9 cellular contexts compared by ENCODE assay signal in genomic region chr1:42950146-42950480, GRCh38. TPM values are rescaled to one million over a fixed set of nuclear protein-coding genes. Genes with fewer than 3 reads are reported as not detected.
A peak's percentile ranks its signal among the peaks of the same experiment; 100 is the strongest.
DNase-seq lines count a peak whose midpoint lies in the region; ATAC-seq and TF ChIP-seq lines count a peak whose summit lies in the region.
"Had no signal": no experiment of that assay in that cellular context is flagged by ENCODE, and none has a peak within 500 bp of the region (broad histone marks: within the 10 kb centered on the region; RNA-seq: fewer than 3 reads in every experiment).

No MANE protein-coding gene starts in this region.

- ATAC-seq in GM18868 (IDR thresholded peaks at IDR 0.05; ENCODE audit: unreplicated experiment), result no peak

- no peaks in the 10 kb centered on the region for H3K27me3 ChIP-seq in SK-N-SH (ENCODE audit: insufficient read depth)

- peak overlapping the region; percentile 84 to 91 for H3K27ac ChIP-seq in SK-N-SH (ENCODE audit: low read depth in 2 of 2, low read length in 1 of 2)

- H3K27me3 Mint-ChIP-seq in endothelial cell (ENCODE audit: unreplicated experiment), result peaks cover 2% of the 10 kb centered on the region

- TF ChIP-seq RAD21 in SK-N-SH (IDR thresholded peaks at IDR 0.05; ENCODE audit: low read length), result no peak

- H3K9me2 ChIP-seq in SK-N-SH, result no peaks in the 10 kb centered on the region

- peaks cover 3 to 10% of the 10 kb centered on the region in 2 experiments for H3K36me3 ChIP-seq in SK-N-SH (replicated peaks in 1 of 2; ENCODE audit: control insufficient read depth in 1 of 2, insufficient read depth in 2 of 2, low read length in 1 of 2)

- peak overlapping the region; percentile 46; the same call in 1 of the 2 replicates for H3K9ac ChIP-seq in SK-N-SH

- peaks cover 42% of the 10 kb centered on the region for H3K36me3 Mint-ChIP-seq in endothelial cell (ENCODE audit: low read depth, unreplicated experiment)

- peaks cover 98% of the 10 kb centered on the region for H3K79me2 ChIP-seq in SK-N-SH (ENCODE audit: insufficient read depth)

- H3K4me3 ChIP-seq in SK-N-SH (ENCODE audit: low read depth in 2 of 2, low read length in 1 of 2), result no peak overlapping the region

- CTCF ChIA-PET in SK-N-SH (lab: Yijun Ruan, JAX), result interaction anchor here (0.9 to 5.6 kb wide), 4 partner anchors 17 to 123 kb away, joined by 3 to 32 read pairs (median 3); no protein-coding TSS in a partner anchor

- no peaks in the 10 kb centered on the region for H4K20me1 ChIP-seq in SK-N-SH (ENCODE audit: insufficient read depth)

- TF ChIP-seq EP300 in SK-N-SH (IDR thresholded peaks at IDR 0.05; ENCODE audit: borderline replicate concordance in 1 of 2, low read depth in 1 of 2, low read length in 1 of 2), result 0 out of 4 replicates have a peak, but pooled peaks of 1 of the 2 experiments have one; percentile 40

- peaks cover 14% of the 10 kb centered on the region for H3F3A ChIP-seq in SK-N-SH (replicated peaks; ENCODE audit: insufficient read depth)

- peaks cover 28 to 69% of the 10 kb centered on the region in 2 experiments for H3K4me1 ChIP-seq in SK-N-SH (ENCODE audit: control insufficient read depth in 1 of 2, insufficient read depth in 2 of 2, low read depth in 1 of 2, low read length in 1 of 2)

- POLR2A ChIA-PET in SK-N-SH (lab: Yijun Ruan, JAX), result no interaction called here

- 14% methylated on average over 5 of the region's 5 CpGs for WGBS in SK-N-SH (ENCODE audit: low lambda C conversion rate)

- TF ChIP-seq CTCF in SK-N-SH (IDR thresholded peaks at IDR 0.05) (no peak), endothelial cell (IDR thresholded peaks at IDR 0.05; ENCODE audit: unreplicated experiment) (no peak)

- no peaks in the 10 kb centered on the region for H3K9me3 ChIP-seq in SK-N-SH

- H3K4me2 ChIP-seq in SK-N-SH, result peak overlapping the region; percentile 52

- peak overlapping the region; percentile 9 for H3K4me3 Mint-ChIP-seq in endothelial cell (ENCODE audit: unreplicated experiment)

- H3K4me1 Mint-ChIP-seq in endothelial cell (ENCODE audit: unreplicated experiment), result peaks cover 61% of the 10 kb centered on the region

- DNase-seq in GM03348 (ENCODE audit: low spot score) (peak; percentile 62), SK-N-SH (no peak), endothelial cell (ENCODE audit: low spot score) (no peak), renal cortical epithelial cell (ENCODE audit: low read depth) (peak; percentile 59), mucosa of gallbladder (ENCODE audit: low spot score) (no peak), DMS153 treated with DMSO at 0.1 percent for 48 hours (lab: John Stamatoyannopoulos, UW; ENCODE audit: unreplicated experiment) (no peak)
- DNase-seq: NCI-H1092, Right ventricle myocardium superior had no signal

- no peaks in the 10 kb centered on the region for H3K9me3 Mint-ChIP-seq in endothelial cell (ENCODE audit: unreplicated experiment)

- no peak overlapping the region for H2AFZ ChIP-seq in SK-N-SH (ENCODE audit: low read depth)

- peak overlapping the region; percentile 65 for H3K27ac Mint-ChIP-seq in endothelial cell (ENCODE audit: unreplicated experiment)

TF ChIP-seq in SK-N-SH, 30 proteins besides CTCF, POLR2A, EP300 and RAD21 (continues in another document):
- TF ChIP-seq TCF12 (IDR thresholded peaks at IDR 0.05) (peak; percentile 78), ELF1 (IDR thresholded peaks at IDR 0.05) (no peak), TAF1 (IDR thresholded peaks at IDR 0.05; ENCODE audit: borderline replicate concordance, low read depth, low read length) (no peak), MXI1 (IDR thresholded peaks at IDR 0.05; ENCODE audit: low read depth, low read length) (no peak), USF1 (IDR thresholded peaks at IDR 0.05; ENCODE audit: borderline replicate concordance, low read depth) (no peak), RCOR1 (IDR thresholded peaks at IDR 0.05; ENCODE audit: low read length) (no peak; the same call in 1 of the 2 replicates), YY1 (IDR thresholded peaks at IDR 0.05; ENCODE audit: low read depth) (no peak), MAX (IDR thresholded peaks at IDR 0.05; ENCODE audit: low read depth) (no peak), REST (IDR thresholded peaks at IDR 0.05; ENCODE audit: low read depth, low read length) (0 out of 2 replicates have a peak, but pooled peaks have one; percentile 13), FOSL2 (IDR thresholded peaks at IDR 0.05; ENCODE audit: borderline replicate concordance, low read depth) (peak; percentile 15; the same call in 1 of the 2 replicates), SMC3 (IDR thresholded peaks at IDR 0.05; ENCODE audit: low read depth, low read length) (no peak), FOXJ3 (CRISPR knock-in tag; IDR thresholded peaks at IDR 0.05) (no peak), IRF3 (IDR thresholded peaks at IDR 0.05; ENCODE audit: low read depth, low read length) (no peak), TEAD4 (IDR thresholded peaks at IDR 0.05; ENCODE audit: borderline replicate concordance, insufficient read depth) (0 out of 2 replicates have a peak, but pooled peaks have one; percentile 27), PBX3 (IDR thresholded peaks at IDR 0.05) (peak; percentile 75), CHD2 (IDR thresholded peaks at IDR 0.05; ENCODE audit: low read length, partially characterized antibody) (no peak), JUND (IDR thresholded peaks at IDR 0.05) (no peak; the same call in 1 of the 2 replicates), RXRA (IDR thresholded peaks at IDR 0.05; ENCODE audit: borderline replicate concordance, low read depth) (no peak), POLR2AphosphoS5 (IDR thresholded peaks at IDR 0.05; ENCODE audit: low read depth, low read length) (peak; percentile 32; the same call in 1 of the 2 replicates), GABPA (IDR thresholded peaks at IDR 0.05; ENCODE audit: low read depth) (no peak)

RNA-seq across cellular contexts. Expression of gene SLC2A1, which starts 8.6 kb away (rescaled TPM):
- 50.5 and 63.8 TPM in 2 replicates for polyA plus RNA-seq in SK-N-SH (2012; rRNA removed)
- 26.8 and 43.4 TPM in 2 replicates for polyA plus RNA-seq in SK-N-SH (2012; cell fraction: cytosol; rRNA removed)
- 110 and 122 TPM in 2 replicates for polyA plus RNA-seq in SK-N-SH (2012; cell fraction: nucleus; rRNA removed)
- total RNA-seq in endothelial cell (ENCODE audit: unreplicated experiment), result 511 TPM
- total RNA-seq in renal cortical epithelial cell, result 413 and 578 TPM in 2 replicates
- 142 TPM for total RNA-seq in mucosa of gallbladder

Comparison
In these comparisons a context has a peak if more than half of its experiments do, and no peak if none do; other contexts are left out.
1. DNase-seq: peak in GM03348 (single experiment) and renal cortical epithelial cell (single experiment); none in SK-N-SH (single experiment), endothelial cell (single experiment), mucosa of gallbladder (single experiment) and DMS153 treated with DMSO at 0.1 percent for 48 hours (single experiment).